In genomic region chr5:38382898-38383297, GRCh38 we compare ENCODE assay signal across 7 cellular contexts.
A peak's percentile ranks its signal among the peaks of the same experiment; 100 is the strongest.
DNase-seq lines count a peak whose midpoint lies in the region; ATAC-seq, FAIRE-seq and TF ChIP-seq lines count a peak whose summit lies in the region.

No MANE protein-coding gene starts in this region.

- TF ChIP-seq CTCF in HFF-Myc (IDR thresholded peaks at IDR 0.05; ENCODE audit: low read depth, low read length, missing control alignments) (peak; percentile 92), heart right ventricle (IDR thresholded peaks at IDR 0.05) (peak; percentile 51 to 85 (median 79))

- WGBS in heart right ventricle, 2 donors: 39 to 42% methylated on average over 7 of the region's 7 CpGs

- peaks cover 37% of the 10 kb centered on the region for H3K27me3 Mint-ChIP-seq in activated naive CD8-positive, alpha-beta T cell treated with anti-CD3 and anti-CD28 coated beads for 36 hours

- H3K9me3 ChIP-seq in MG63 (no peaks in the 10 kb centered on the region), heart right ventricle (no peaks in the 10 kb centered on the region)

- H3K4me1 ChIP-seq in heart right ventricle: peaks cover 0 to 6% (median 0%) of the 10 kb centered on the region in 9 donors

- H3K4me3 ChIP-seq in HFF-Myc (replicated peaks; ENCODE audit: low read depth, low read length) (no peak overlapping the region), MG63 (no peak overlapping the region), heart right ventricle (no peak overlapping the region)

- no peaks in the 10 kb centered on the region for H3K9me3 Mint-ChIP-seq in activated naive CD8-positive, alpha-beta T cell treated with anti-CD3 and anti-CD28 coated beads for 36 hours

- DNase-seq in GM12892 (ENCODE audit: insufficient read length) (peak; percentile 19), HFF-Myc (ENCODE audit: extremely low read depth, low read depth) (peak; percentile 69), MG63 (peak; percentile 57), RPMI8226 (peak; percentile 75), heart right ventricle (peak; percentile 30 to 58), putamen (ENCODE audit: low spot score) (peak; percentile 56)
- DNase-seq in activated naive CD8-positive, alpha-beta T cell treated with anti-CD3 and anti-CD28 coated beads for 36 hours: peak; percentile 47

- no peak overlapping the region for H3K27ac ChIP-seq in heart right ventricle

- no peak for TF ChIP-seq POLR2A in GM12892 (IDR thresholded peaks at IDR 0.05; ENCODE audit: low read depth, low read length)

- no peak overlapping the region for H3K27ac Mint-ChIP-seq in activated naive CD8-positive, alpha-beta T cell treated with anti-CD3 and anti-CD28 coated beads for 36 hours

- peaks cover 8% of the 10 kb centered on the region for H3K4me1 Mint-ChIP-seq in activated naive CD8-positive, alpha-beta T cell treated with anti-CD3 and anti-CD28 coated beads for 36 hours

- H3K36me3 Mint-ChIP-seq in activated naive CD8-positive, alpha-beta T cell treated with anti-CD3 and anti-CD28 coated beads for 36 hours: no peaks in the 10 kb centered on the region

- no peaks in the 10 kb centered on the region for H3K27me3 ChIP-seq in MG63
- peaks cover 0 to 28% (median 6%) of the 10 kb centered on the region in 7 donors for H3K27me3 ChIP-seq in heart right ventricle

- intact Hi-C loops in heart right ventricle (cut with DNase I): loop anchor here in 2 of 10 donors (5.0 to 10.0 kb wide), 2 partner anchors 118 to 539 kb away; no protein-coding TSS in a partner anchor

- peak; percentile 71 to 92 (median 81) for ATAC-seq in heart right ventricle

- H3K4me3 Mint-ChIP-seq in activated naive CD8-positive, alpha-beta T cell treated with anti-CD3 and anti-CD28 coated beads for 36 hours: no peak overlapping the region

- peak; percentile 93 for FAIRE-seq in GM12892 (lab: Jason Lieb, UNC)

- no peaks in the 10 kb centered on the region for H3K36me3 ChIP-seq in MG63
- no peaks in the 10 kb centered on the region for H3K36me3 ChIP-seq in heart right ventricle

Comparison
In these comparisons a context has a peak if more than half of its experiments do, and no peak if none do; other contexts are left out.
1. DNase-seq: peak in every context shown above with its lines; median percentile 75 in RPMI8226; 69 in HFF-Myc; 57 in MG63; 56 in putamen; 47 in activated naive CD8-positive, alpha-beta T cell treated with anti-CD3 and anti-CD28 coated beads for 36 hours; 44 in heart right ventricle; 19 in GM12892.